ENCODE assay signal across 12 cellular contexts in the genomic region with DNA sequence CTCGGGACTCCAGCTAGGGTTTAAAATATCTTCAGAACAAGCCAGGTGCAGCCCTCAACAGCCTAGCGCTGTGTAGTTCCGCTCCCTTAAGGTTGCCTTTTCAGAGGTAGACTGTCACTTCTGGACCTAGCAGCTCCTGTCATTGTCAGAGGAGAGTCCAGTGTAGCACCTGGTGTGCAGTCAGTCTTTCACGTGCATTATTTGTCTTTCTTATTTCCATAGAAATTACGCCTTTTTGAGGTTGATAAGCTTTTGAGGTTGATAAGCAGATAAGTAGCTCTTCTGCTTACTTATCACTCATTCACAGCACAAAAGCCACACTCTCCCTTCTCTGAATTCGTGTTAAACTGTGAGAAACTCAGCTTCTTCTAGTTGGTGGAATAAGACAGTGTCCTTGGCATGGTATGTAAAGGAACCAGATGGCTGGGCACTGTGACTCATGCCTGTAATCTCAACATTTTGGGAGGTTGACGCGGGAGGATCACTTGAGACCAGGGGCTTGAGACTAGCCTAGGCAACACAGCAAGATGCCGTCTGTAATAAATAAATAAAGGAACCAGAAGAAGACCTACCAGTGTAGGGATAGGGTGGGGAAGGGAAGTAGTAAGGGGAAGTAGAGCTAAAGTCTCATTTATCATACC. TPM values are rescaled to one million over a fixed set of nuclear protein-coding genes. Genes with fewer than 3 reads are reported as not detected.
DNase-seq lines count a peak whose midpoint lies in the region; ATAC-seq and TF ChIP-seq lines count a peak whose summit lies in the region.
"Had no signal": no experiment of that assay in that cellular context is flagged by ENCODE, and none has a peak within 500 bp of the region (broad histone marks: within the 10 kb centered on the region; RNA-seq: fewer than 3 reads in every experiment).

No MANE protein-coding gene starts in this region.

- intact Hi-C loops in head of caudate nucleus (cut with DNase I): no loop called here

- DNase-seq in GF-D8 (lab: John Stamatoyannopoulos, UW) (peak; percentile 95), NCI-H146 treated with DMSO at 0.1 percent for 48 hours (lab: John Stamatoyannopoulos, UW; ENCODE audit: unreplicated experiment) (peak; percentile 65), amniotic stem cell (lab: John Stamatoyannopoulos, UW) (peak; percentile 27), mesenteric fat pad (ENCODE audit: low spot score) (no peak), head of caudate nucleus (no peak)
- no peak for DNase-seq in natural killer cell treated with Interleukin-12 subunit alpha and Interleukin-12 subunit beta and Interleukin-15 and Interleukin-18, amount 100 ng/mL, for 72 hours (ENCODE audit: low spot score)
- DNase-seq in stimulated activated naive CD4-positive, alpha-beta T cell treated with Interleukin-2 at 50 U/mL for 16 hours (lab: John Stamatoyannopoulos, UW): no peak
- DNase-seq: activated CD4-positive, CD25-positive, alpha-beta regulatory T cell; NCI-H1694; transverse colon had no signal

- ATAC-seq in natural killer cell treated with Interleukin-12 subunit alpha and Interleukin-12 subunit beta and Interleukin-15 and Interleukin-18, amount 100 ng/mL, for 72 hours: peak in 1 of 2 donors; percentile 64
- ATAC-seq in SK-N-SH treated with all-trans-retinoic acid at 6 μM for 48 hours: no peak

- H3K4me1 Mint-ChIP-seq in natural killer cell treated with Interleukin-12 subunit alpha and Interleukin-12 subunit beta and Interleukin-15 and Interleukin-18, amount 100 ng/mL, for 72 hours (ENCODE audit: low read depth in 2 of 2): peaks cover 18 to 22% of the 10 kb centered on the region in 2 donors

- H3K27me3 Mint-ChIP-seq in natural killer cell treated with Interleukin-12 subunit alpha and Interleukin-12 subunit beta and Interleukin-15 and Interleukin-18, amount 100 ng/mL, for 72 hours: no peaks in the 10 kb centered on the region

- peak overlapping the region in 1 of 2 donors; percentile 53 for H3K27ac Mint-ChIP-seq in natural killer cell treated with Interleukin-12 subunit alpha and Interleukin-12 subunit beta and Interleukin-15 and Interleukin-18, amount 100 ng/mL, for 72 hours

- no peaks in the 10 kb centered on the region for H3K36me3 Mint-ChIP-seq in natural killer cell treated with Interleukin-12 subunit alpha and Interleukin-12 subunit beta and Interleukin-15 and Interleukin-18, amount 100 ng/mL, for 72 hours

- peak overlapping the region; percentile 52 for H3K4me3 Mint-ChIP-seq in natural killer cell treated with Interleukin-12 subunit alpha and Interleukin-12 subunit beta and Interleukin-15 and Interleukin-18, amount 100 ng/mL, for 72 hours

- H3K9me3 Mint-ChIP-seq in natural killer cell treated with Interleukin-12 subunit alpha and Interleukin-12 subunit beta and Interleukin-15 and Interleukin-18, amount 100 ng/mL, for 72 hours: no peaks in the 10 kb centered on the region

TF ChIP-seq in SK-N-SH treated with all-trans-retinoic acid at 6 μM for 48 hours, 23 proteins besides CTCF, POLR2A, EP300 and RAD21:
- TF ChIP-seq ZFP30 (CRISPR knock-in tag; IDR thresholded peaks at IDR 0.05) (no peak), ZFP3 (CRISPR knock-in tag; IDR thresholded peaks at IDR 0.05) (no peak), ZNF70 (CRISPR knock-in tag; IDR thresholded peaks at IDR 0.05) (no peak), SNAI2 (CRISPR knock-in tag; IDR thresholded peaks at IDR 0.05) (no peak), TOX (CRISPR knock-in tag; IDR thresholded peaks at IDR 0.05; ENCODE audit: borderline replicate concordance) (no peak), BACH2 (CRISPR knock-in tag; IDR thresholded peaks at IDR 0.05; ENCODE audit: borderline replicate concordance) (no peak), TCF4 (CRISPR knock-in tag; IDR thresholded peaks at IDR 0.05; ENCODE audit: borderline replicate concordance) (no peak), CSDC2 (CRISPR knock-in tag; IDR thresholded peaks at IDR 0.05) (no peak), PPARA (CRISPR knock-in tag; IDR thresholded peaks at IDR 0.05; ENCODE audit: borderline replicate concordance) (no peak), ESRRG (CRISPR knock-in tag; IDR thresholded peaks at IDR 0.05) (no peak), OSR1 (CRISPR knock-in tag; IDR thresholded peaks at IDR 0.05) (no peak), ZC3H10 (CRISPR knock-in tag; IDR thresholded peaks at IDR 0.05) (no peak)
- TF ChIP-seq, protein P1, sequence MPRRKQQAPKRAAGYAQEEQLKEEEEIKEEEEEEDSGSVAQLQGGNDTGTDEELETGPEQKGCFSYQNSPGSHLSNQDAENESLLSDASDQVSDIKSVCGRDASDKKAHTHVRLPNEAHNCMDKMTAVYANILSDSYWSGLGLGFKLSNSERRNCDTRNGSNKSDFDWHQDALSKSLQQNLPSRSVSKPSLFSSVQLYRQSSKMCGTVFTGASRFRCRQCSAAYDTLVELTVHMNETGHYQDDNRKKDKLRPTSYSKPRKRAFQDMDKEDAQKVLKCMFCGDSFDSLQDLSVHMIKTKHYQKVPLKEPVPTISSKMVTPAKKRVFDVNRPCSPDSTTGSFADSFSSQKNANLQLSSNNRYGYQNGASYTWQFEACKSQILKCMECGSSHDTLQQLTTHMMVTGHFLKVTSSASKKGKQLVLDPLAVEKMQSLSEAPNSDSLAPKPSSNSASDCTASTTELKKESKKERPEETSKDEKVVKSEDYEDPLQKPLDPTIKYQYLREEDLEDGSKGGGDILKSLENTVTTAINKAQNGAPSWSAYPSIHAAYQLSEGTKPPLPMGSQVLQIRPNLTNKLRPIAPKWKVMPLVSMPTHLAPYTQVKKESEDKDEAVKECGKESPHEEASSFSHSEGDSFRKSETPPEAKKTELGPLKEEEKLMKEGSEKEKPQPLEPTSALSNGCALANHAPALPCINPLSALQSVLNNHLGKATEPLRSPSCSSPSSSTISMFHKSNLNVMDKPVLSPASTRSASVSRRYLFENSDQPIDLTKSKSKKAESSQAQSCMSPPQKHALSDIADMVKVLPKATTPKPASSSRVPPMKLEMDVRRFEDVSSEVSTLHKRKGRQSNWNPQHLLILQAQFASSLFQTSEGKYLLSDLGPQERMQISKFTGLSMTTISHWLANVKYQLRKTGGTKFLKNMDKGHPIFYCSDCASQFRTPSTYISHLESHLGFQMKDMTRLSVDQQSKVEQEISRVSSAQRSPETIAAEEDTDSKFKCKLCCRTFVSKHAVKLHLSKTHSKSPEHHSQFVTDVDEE (CRISPR knock-in tag; IDR thresholded peaks at IDR 0.05): no peak
- TF ChIP-seq, protein P2, sequence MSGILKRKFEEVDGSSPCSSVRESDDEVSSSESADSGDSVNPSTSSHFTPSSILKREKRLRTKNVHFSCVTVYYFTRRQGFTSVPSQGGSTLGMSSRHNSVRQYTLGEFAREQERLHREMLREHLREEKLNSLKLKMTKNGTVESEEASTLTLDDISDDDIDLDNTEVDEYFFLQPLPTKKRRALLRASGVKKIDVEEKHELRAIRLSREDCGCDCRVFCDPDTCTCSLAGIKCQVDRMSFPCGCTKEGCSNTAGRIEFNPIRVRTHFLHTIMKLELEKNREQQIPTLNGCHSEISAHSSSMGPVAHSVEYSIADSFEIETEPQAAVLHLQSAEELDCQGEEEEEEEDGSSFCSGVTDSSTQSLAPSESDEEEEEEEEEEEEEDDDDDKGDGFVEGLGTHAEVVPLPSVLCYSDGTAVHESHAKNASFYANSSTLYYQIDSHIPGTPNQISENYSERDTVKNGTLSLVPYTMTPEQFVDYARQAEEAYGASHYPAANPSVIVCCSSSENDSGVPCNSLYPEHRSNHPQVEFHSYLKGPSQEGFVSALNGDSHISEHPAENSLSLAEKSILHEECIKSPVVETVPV (CRISPR knock-in tag; IDR thresholded peaks at IDR 0.05): no peak
- TF ChIP-seq, protein P3, sequence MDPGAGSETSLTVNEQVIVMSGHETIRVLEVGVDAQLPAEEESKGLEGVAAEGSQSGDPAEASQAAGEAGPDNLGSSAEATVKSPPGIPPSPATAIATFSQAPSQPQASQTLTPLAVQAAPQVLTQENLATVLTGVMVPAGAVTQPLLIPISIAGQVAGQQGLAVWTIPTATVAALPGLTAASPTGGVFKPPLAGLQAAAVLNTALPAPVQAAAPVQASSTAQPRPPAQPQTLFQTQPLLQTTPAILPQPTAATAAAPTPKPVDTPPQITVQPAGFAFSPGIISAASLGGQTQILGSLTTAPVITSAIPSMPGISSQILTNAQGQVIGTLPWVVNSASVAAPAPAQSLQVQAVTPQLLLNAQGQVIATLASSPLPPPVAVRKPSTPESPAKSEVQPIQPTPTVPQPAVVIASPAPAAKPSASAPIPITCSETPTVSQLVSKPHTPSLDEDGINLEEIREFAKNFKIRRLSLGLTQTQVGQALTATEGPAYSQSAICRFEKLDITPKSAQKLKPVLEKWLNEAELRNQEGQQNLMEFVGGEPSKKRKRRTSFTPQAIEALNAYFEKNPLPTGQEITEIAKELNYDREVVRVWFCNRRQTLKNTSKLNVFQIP (CRISPR knock-in tag; IDR thresholded peaks at IDR 0.05; ENCODE audit: borderline replicate concordance, low read depth): no peak

RNA-seq across cellular contexts. Expression of a gene that starts 10.2 kb away (rescaled TPM):
- total RNA-seq in natural killer cell treated with Interleukin-12 subunit alpha and Interleukin-12 subunit beta and Interleukin-15 and Interleukin-18, amount 100 ng/mL, for 72 hours: 10 to 100 TPM; 13.7 to 42.6 TPM
- total RNA-seq in mesenteric fat pad: 44.9 TPM

RNA-seq across cellular contexts. Expression of a gene that starts 54.0 kb away (rescaled TPM):
- total RNA-seq in natural killer cell treated with Interleukin-12 subunit alpha and Interleukin-12 subunit beta and Interleukin-15 and Interleukin-18, amount 100 ng/mL, for 72 hours: under 1 TPM in 1 of 2 donors, not detected in 1; 0.22 TPM
- total RNA-seq in mesenteric fat pad: not detected
- total RNA-seq: glomerular endothelial cell, transverse colon had no signal

Comparison
In these comparisons a context has a peak if more than half of its experiments do, and no peak if none do; other contexts are left out.
1. DNase-seq: peak in GF-D8 (single experiment), NCI-H146 treated with DMSO at 0.1 percent for 48 hours (single experiment) and amniotic stem cell (single experiment); none in natural killer cell treated with Interleukin-12 subunit alpha and Interleukin-12 subunit beta and Interleukin-15 and Interleukin-18, amount 100 ng/mL, for 72 hours (single experiment), stimulated activated naive CD4-positive, alpha-beta T cell treated with Interleukin-2 at 50 U/mL for 16 hours (single experiment), mesenteric fat pad (single experiment) and head of caudate nucleus (0 of 42).